22 cellular contexts compared by ENCODE assay signal in the genomic region with DNA sequence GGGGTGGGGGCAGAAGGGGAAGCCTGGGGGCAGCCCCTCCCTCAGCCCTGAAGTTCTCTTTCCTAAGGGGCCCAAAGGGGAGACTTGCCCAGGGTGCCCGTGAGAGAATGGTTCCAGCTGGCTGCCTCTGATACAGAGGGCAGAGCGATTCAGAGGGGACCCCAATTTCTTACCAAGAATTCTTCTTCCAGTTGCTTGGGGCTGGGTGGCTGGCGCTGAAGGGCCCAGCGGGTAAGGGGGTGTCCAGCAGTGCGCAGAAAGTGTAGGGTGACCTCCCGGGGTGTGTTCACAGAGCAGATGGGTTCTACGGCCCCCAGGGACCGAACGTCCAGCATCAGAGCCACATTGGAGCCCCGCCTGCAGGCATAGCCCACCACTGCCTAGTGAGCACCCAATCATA. TPM values are rescaled to one million over a fixed set of nuclear protein-coding genes. Genes with fewer than 3 reads are reported as not detected.
DNase-seq lines count a peak whose midpoint lies in the region; ATAC-seq, FAIRE-seq and TF ChIP-seq lines count a peak whose summit lies in the region.
"Had no signal": no experiment of that assay in that cellular context is flagged by ENCODE, and none has a peak within 500 bp of the region (broad histone marks: within the 10 kb centered on the region; RNA-seq: fewer than 3 reads in every experiment).

No MANE protein-coding gene starts in this region.

- H3K36me3 ChIP-seq in Loucy (ENCODE audit: insufficient read depth, low read length) = peaks cover 40% of the 10 kb centered on the region
- peaks cover 22% of the 10 kb centered on the region for H3K36me3 ChIP-seq in neutrophil
- H3K36me3 ChIP-seq in HepG2 (replicated peaks in 1 of 2; ENCODE audit: control insufficient read depth in 1 of 2, insufficient read depth in 2 of 2, low read length in 2 of 2) = no peaks in the 10 kb centered on the region
- H3K36me3 ChIP-seq: colonic mucosa, thoracic aorta had no signal

- no peak for TF ChIP-seq EP300 in HepG2 (IDR thresholded peaks at IDR 0.05; ENCODE audit: low read depth in 2 of 2, low read length in 2 of 2)
- no peak for TF ChIP-seq EP300 in HepG2 (CRISPR knock-in tag; IDR thresholded peaks at IDR 0.05; ENCODE audit: borderline replicate concordance)

- intact Hi-C loops in HepG2 (cut with micrococcal nuclease; ENCODE audit: unreplicated experiment) = no loop called here

- no peak for TF ChIP-seq POLR2A in HepG2 (IDR thresholded peaks at IDR 0.05; ENCODE audit: insufficient read depth in 1 of 2, low read depth in 2 of 2, low read length in 2 of 2)

- H3K27me3 ChIP-seq in Loucy (ENCODE audit: insufficient read depth, low read length, poor library complexity, severe bottlenecking) = no peaks in the 10 kb centered on the region
- no peaks in the 10 kb centered on the region for H3K27me3 ChIP-seq in neutrophil
- peaks cover 8 to 58% of the 10 kb centered on the region in 2 experiments; a peak in 4 of 5 replicates for H3K27me3 ChIP-seq in HepG2 (ENCODE audit: control insufficient read depth in 1 of 2, insufficient read depth in 2 of 2, low read length in 2 of 2)
- H3K27me3 ChIP-seq: colonic mucosa, heart right ventricle had no signal

- H3K9me3 Mint-ChIP-seq in activated T-cell treated with anti-CD3 and anti-CD28 coated beads, Interleukin-2, amount 50 U/mL, for 72 hours = no peaks in the 10 kb centered on the region
- H3K9me3 Mint-ChIP-seq in activated naive CD8-positive, alpha-beta T cell (ENCODE audit: low read depth) = no peaks in the 10 kb centered on the region
- H3K9me3 Mint-ChIP-seq: brain had no signal

- H3K4me2 ChIP-seq in Loucy (ENCODE audit: low read depth, low read length, poor library complexity, severe bottlenecking) (peak overlapping the region; percentile 96), HepG2 (ENCODE audit: low read depth, low read length) (no peak overlapping the region)
- H3K4me2 ChIP-seq: KMS-11 had no signal

- H3K4me1 Mint-ChIP-seq in activated T-cell treated with anti-CD3 and anti-CD28 coated beads, Interleukin-2, amount 50 U/mL, for 72 hours (ENCODE audit: low read depth) = peaks cover 80% of the 10 kb centered on the region
- H3K4me1 Mint-ChIP-seq in activated naive CD8-positive, alpha-beta T cell (ENCODE audit: low read depth) = peaks cover 63% of the 10 kb centered on the region

- DNase-seq in activated T-cell treated with anti-CD3 and anti-CD28 coated beads, Interleukin-2, amount 50 U/mL, for 72 hours = no peak
- no peak for DNase-seq in activated T-cell treated with anti-CD3 and anti-CD28 coated beads, Interleukin-2, amount 50 U/mL, for 1 hour
- DNase-seq in NCI-H345 treated with DMSO at 0.1 percent for 48 hours (lab: John Stamatoyannopoulos, UW; ENCODE audit: unreplicated experiment) = no peak
- no peak for DNase-seq in HepG2 (ENCODE audit: low spot score)
- DNase-seq: colonic mucosa; heart right ventricle; left ventricle myocardium superior; mucosa of descending colon; NCI-H1092 treated with DMSO at 0.1 percent for 48 hours; NCI-H2081; NCI-H510A treated with DMSO at 0.1 percent for 48 hours; nucleus accumbens; stimulated activated CD4-positive, alpha-beta T cell treated with anti-CD3 and anti-CD28 coated beads, Interleukin-12 subunit alpha, Interleukin-12 subunit beta, amount 100 ng/mL, for 4 hours had no signal

- in situ Hi-C loops in HepG2 (cut with HindIII; ENCODE audit: extremely low pct_ligation_motif_present, low pct_unique_long_range_greater_than_20kb) = no loop called here

- H3K27ac Mint-ChIP-seq in activated T-cell treated with anti-CD3 and anti-CD28 coated beads, Interleukin-2, amount 50 U/mL, for 72 hours = peak overlapping the region; percentile 100
- H3K27ac Mint-ChIP-seq in activated naive CD8-positive, alpha-beta T cell = peak overlapping the region; percentile 98
- H3K27ac Mint-ChIP-seq: brain had no signal

- H3K4me3 Mint-ChIP-seq in activated T-cell treated with anti-CD3 and anti-CD28 coated beads, Interleukin-2, amount 50 U/mL, for 72 hours = peak overlapping the region; percentile 100
- H3K4me3 Mint-ChIP-seq in activated naive CD8-positive, alpha-beta T cell = peak overlapping the region; percentile 94
- H3K4me3 Mint-ChIP-seq: brain had no signal

- H3K79me2 ChIP-seq in Loucy (ENCODE audit: insufficient read depth, low read length) = peaks cover 89% of the 10 kb centered on the region
- H3K79me2 ChIP-seq in HepG2 (ENCODE audit: insufficient read depth, low read length) = no peaks in the 10 kb centered on the region

- H3K27ac ChIP-seq in neutrophil (peak overlapping the region; percentile 66), HepG2 (ENCODE audit: extremely low read length, insufficient read depth, low read length) (no peak overlapping the region)
- H3K27ac ChIP-seq: colonic mucosa, heart right ventricle, KMS-11, thoracic aorta had no signal

- H3K4me3 ChIP-seq in Loucy (ENCODE audit: low read length, poor library complexity, severe bottlenecking) = peak overlapping the region; percentile 98
- H3K4me3 ChIP-seq in neutrophil (ENCODE audit: low read depth in 1 of 2, low read length in 1 of 2) = no peak overlapping the region
- H3K4me3 ChIP-seq in HepG2 (replicated peaks in 1 of 3; ENCODE audit: insufficient read depth in 1 of 3, low read depth in 2 of 3, low read length in 3 of 3) = no peak overlapping the region
- H3K4me3 ChIP-seq: colonic mucosa, heart right ventricle, mucosa of descending colon, thoracic aorta had no signal

- no peak overlapping the region for H2AFZ ChIP-seq in Loucy (ENCODE audit: low read length)
- no peak overlapping the region for H2AFZ ChIP-seq in HepG2 (ENCODE audit: low read length)

- CTCF ChIA-PET in HepG2 (lab: Yijun Ruan, JAX; ENCODE audit: low intra/inter-chr PET ratio, low total read pairs) = no interaction called here

- H3K9me3 ChIP-seq in Loucy (ENCODE audit: insufficient read depth, low read depth, low read length) (no peaks in the 10 kb centered on the region), neutrophil (no peaks in the 10 kb centered on the region), HepG2 (ENCODE audit: low read length) (no peaks in the 10 kb centered on the region)
- H3K9me3 ChIP-seq: colonic mucosa, heart right ventricle, mucosa of descending colon, thoracic aorta had no signal

- peaks cover 22 to 40% of the 10 kb centered on the region in 2 donors for H3K36me3 Mint-ChIP-seq in activated T-cell treated with anti-CD3 and anti-CD28 coated beads, Interleukin-2, amount 50 U/mL, for 72 hours (ENCODE audit: insufficient read depth in 2 of 2)
- peaks cover 8% of the 10 kb centered on the region for H3K36me3 Mint-ChIP-seq in activated naive CD8-positive, alpha-beta T cell
- H3K36me3 Mint-ChIP-seq: brain had no signal

- H3K4me1 ChIP-seq in Loucy (ENCODE audit: insufficient read depth, low read length, poor library complexity, severe bottlenecking) (peaks cover 71% of the 10 kb centered on the region), neutrophil (ENCODE audit: control insufficient read depth in 1 of 2, insufficient read depth in 1 of 2, low read depth in 1 of 2, low read length in 1 of 2) (peaks cover 86 to 92% of the 10 kb centered on the region in 2 experiments), HepG2 (ENCODE audit: insufficient read depth, low read length) (peaks cover 30% of the 10 kb centered on the region)

- TF ChIP-seq RAD21 in HepG2 (CRISPR knock-in tag; IDR thresholded peaks at IDR 0.05) = no peak

- WGBS in HepG2 (ENCODE audit: low lambda C conversion rate) = 41% methylated on average over 8 of the region's 10 CpGs

- FAIRE-seq in HepG2 (lab: Jason Lieb, UNC) = no peak

- POLR2A ChIA-PET in HepG2 (lab: Yijun Ruan, JAX) = no interaction called here

- peaks cover 10% of the 10 kb centered on the region for H3F3A ChIP-seq in Loucy (ENCODE audit: low read depth)

- H3K9me2 ChIP-seq in Loucy (replicated peaks; ENCODE audit: low read depth, low read length) = no peaks in the 10 kb centered on the region

- H4K20me1 ChIP-seq in Loucy (ENCODE audit: insufficient read depth, low read length, poor library complexity, severe bottlenecking) = peaks cover 61% of the 10 kb centered on the region
- no peaks in the 10 kb centered on the region for H4K20me1 ChIP-seq in HepG2 (ENCODE audit: insufficient read depth, low read length)

- TF ChIP-seq CTCF in Loucy (conservative IDR thresholded peaks at IDR 0.05; ENCODE audit: low read length) = no peak
- TF ChIP-seq CTCF in neutrophil (IDR thresholded peaks at IDR 0.05) = no peak
- no peak for TF ChIP-seq CTCF in HepG2 (CRISPR knock-in tag; IDR thresholded peaks at IDR 0.05)

- no TSS peak for BruUV-seq in HepG2 (replicated peaks; lab: Mats Ljungman, UMichigan)

- no peak for ATAC-seq in activated T-cell treated with anti-CD3 and anti-CD28 coated beads, Interleukin-2, amount 50 U/mL, for 72 hours (replicated peaks in 1 of 2)
- ATAC-seq in HepG2 (no peak), GM18867 (IDR thresholded peaks at IDR 0.05; ENCODE audit: unreplicated experiment) (no peak)
- ATAC-seq: heart right ventricle, left ventricle myocardium superior, mucosa of descending colon had no signal

- H3K27me3 Mint-ChIP-seq in activated T-cell treated with anti-CD3 and anti-CD28 coated beads, Interleukin-2, amount 50 U/mL, for 72 hours (ENCODE audit: low read depth) = no peaks in the 10 kb centered on the region
- H3K27me3 Mint-ChIP-seq in activated naive CD8-positive, alpha-beta T cell = no peaks in the 10 kb centered on the region

- H3K9ac ChIP-seq in Loucy (ENCODE audit: low read depth, low read length, poor library complexity, severe bottlenecking) (peak overlapping the region; percentile 100), HepG2 (ENCODE audit: insufficient read depth, low read depth, low read length) (no peak overlapping the region)

RNA-seq across cellular contexts. Expression of a gene that starts 2.5 kb away (rescaled TPM):
- 100 to 1,000 TPM; 196 to 201 TPM for total RNA-seq in activated T-cell treated with anti-CD3 and anti-CD28 coated beads, Interleukin-2, amount 50 U/mL, for 72 hours
- total RNA-seq in HepG2 (2016; rRNA removed; fragmentation: Illumina TruSeq; extraction: Trizol) = not detected in 2 replicates
- total RNA-seq in HepG2 (2016; cell fraction: cytosol; rRNA removed; fragmentation: Illumina TruSeq; extraction: Trizol; ENCODE audit: low read depth) = 0.18 TPM in 1 of 2 replicates, not detected in the other
- not detected in 2 replicates for total RNA-seq in HepG2 (2016; cell fraction: insoluble cytoplasmic fraction; rRNA removed; fragmentation: Illumina TruSeq; extraction: Trizol)
- total RNA-seq in HepG2 (2016; cell fraction: membrane; rRNA removed; fragmentation: Illumina TruSeq; extraction: Trizol) = not detected in 2 replicates
- total RNA-seq in HepG2 (2016; cell fraction: nucleus; rRNA removed; fragmentation: Illumina TruSeq; extraction: Trizol) = not detected in 2 replicates
- polyA plus RNA-seq in HepG2 (2011; rRNA removed) = 0.05 TPM in 1 of 2 replicates, not detected in the other
- 0.12 and 0.15 TPM in 2 replicates for polyA plus RNA-seq in HepG2 (2011; cell fraction: cytosol; rRNA removed)
- polyA plus RNA-seq in HepG2 (2011; cell fraction: nucleus; rRNA removed) = 0.05 TPM in 1 of 2 replicates, not detected in the other
- not detected in 2 replicates for polyA plus RNA-seq in HepG2 (2012)
- 0.06 and 0.08 TPM in 2 replicates for polyA plus RNA-seq in HepG2 (2016; cell fraction: cytosol; fragmentation: Illumina TruSeq; extraction: Trizol; ENCODE audit: low read depth)
- not detected in 2 replicates for polyA plus RNA-seq in HepG2 (2016; cell fraction: insoluble cytoplasmic fraction; fragmentation: Illumina TruSeq; extraction: Trizol; ENCODE audit: low read depth)
- not detected in 2 replicates for polyA plus RNA-seq in HepG2 (2016; cell fraction: membrane; fragmentation: Illumina TruSeq; extraction: Trizol; ENCODE audit: low read depth)
- not detected in 2 replicates for polyA plus RNA-seq in HepG2 (2016; cell fraction: nucleus; fragmentation: Illumina TruSeq; extraction: Trizol; ENCODE audit: insufficient read depth, low read depth)
- polyA minus RNA-seq in HepG2 (2011; rRNA and poly(A)+ RNA removed; ENCODE audit: low replicate concordance) = 0.12 and 1.5 TPM in 2 replicates
- not detected in 2 replicates for polyA minus RNA-seq in HepG2 (2011; cell fraction: cytosol; rRNA and poly(A)+ RNA removed)
- not detected in 2 replicates for polyA minus RNA-seq in HepG2 (2011; cell fraction: nucleus; rRNA and poly(A)+ RNA removed)
- total RNA-seq: renal cortical epithelial cell had no signal

RNA-seq across cellular contexts. Expression of a gene that starts 13.4 kb away (rescaled TPM):
- 10 to 100 TPM; 58.1 to 77.1 TPM for total RNA-seq in activated T-cell treated with anti-CD3 and anti-CD28 coated beads, Interleukin-2, amount 50 U/mL, for 72 hours
- 2.2 and 2.7 TPM in 2 replicates for total RNA-seq in HepG2 (2016; rRNA removed; fragmentation: Illumina TruSeq; extraction: Trizol)
- total RNA-seq in HepG2 (2016; cell fraction: cytosol; rRNA removed; fragmentation: Illumina TruSeq; extraction: Trizol; ENCODE audit: low read depth) = 1.4 and 1.7 TPM in 2 replicates
- 2.3 and 3.0 TPM in 2 replicates for total RNA-seq in HepG2 (2016; cell fraction: insoluble cytoplasmic fraction; rRNA removed; fragmentation: Illumina TruSeq; extraction: Trizol)
- 2.9 and 3.5 TPM in 2 replicates for total RNA-seq in HepG2 (2016; cell fraction: membrane; rRNA removed; fragmentation: Illumina TruSeq; extraction: Trizol)
- total RNA-seq in HepG2 (2016; cell fraction: nucleus; rRNA removed; fragmentation: Illumina TruSeq; extraction: Trizol) = 1.8 and 1.9 TPM in 2 replicates
- polyA plus RNA-seq in HepG2 (2011; rRNA removed) = 18.8 and 23.4 TPM in 2 replicates
- 16.2 and 20.4 TPM in 2 replicates for polyA plus RNA-seq in HepG2 (2011; cell fraction: cytosol; rRNA removed)
- polyA plus RNA-seq in HepG2 (2011; cell fraction: nucleus; rRNA removed) = 14.8 and 15.5 TPM in 2 replicates
- polyA plus RNA-seq in HepG2 (2012) = 3.9 and 8.1 TPM in 2 replicates
- polyA plus RNA-seq in HepG2 (2016; cell fraction: cytosol; fragmentation: Illumina TruSeq; extraction: Trizol; ENCODE audit: low read depth) = 1.6 and 2.1 TPM in 2 replicates
- polyA plus RNA-seq in HepG2 (2016; cell fraction: insoluble cytoplasmic fraction; fragmentation: Illumina TruSeq; extraction: Trizol; ENCODE audit: low read depth) = 2.6 and 2.8 TPM in 2 replicates
- 1.9 and 2.2 TPM in 2 replicates for polyA plus RNA-seq in HepG2 (2016; cell fraction: membrane; fragmentation: Illumina TruSeq; extraction: Trizol; ENCODE audit: low read depth)
- polyA plus RNA-seq in HepG2 (2016; cell fraction: nucleus; fragmentation: Illumina TruSeq; extraction: Trizol; ENCODE audit: insufficient read depth, low read depth) = 4.0 and 9.1 TPM in 2 replicates
- 7.2 and 18.3 TPM in 2 replicates for polyA minus RNA-seq in HepG2 (2011; rRNA and poly(A)+ RNA removed; ENCODE audit: low replicate concordance)
- polyA minus RNA-seq in HepG2 (2011; cell fraction: cytosol; rRNA and poly(A)+ RNA removed) = 10.6 and 11.2 TPM in 2 replicates
- polyA minus RNA-seq in HepG2 (2011; cell fraction: nucleus; rRNA and poly(A)+ RNA removed) = 5.2 and 6.1 TPM in 2 replicates

RNA-seq across cellular contexts. Expression of a gene that starts 35.2 kb away (rescaled TPM):
- not detected for total RNA-seq in activated T-cell treated with anti-CD3 and anti-CD28 coated beads, Interleukin-2, amount 50 U/mL, for 72 hours
- total RNA-seq in HepG2 (2016; rRNA removed; fragmentation: Illumina TruSeq; extraction: Trizol) = not detected in 2 replicates
- total RNA-seq in HepG2 (2016; cell fraction: cytosol; rRNA removed; fragmentation: Illumina TruSeq; extraction: Trizol; ENCODE audit: low read depth) = not detected in 2 replicates
- not detected in 2 replicates for total RNA-seq in HepG2 (2016; cell fraction: insoluble cytoplasmic fraction; rRNA removed; fragmentation: Illumina TruSeq; extraction: Trizol)
- total RNA-seq in HepG2 (2016; cell fraction: membrane; rRNA removed; fragmentation: Illumina TruSeq; extraction: Trizol) = not detected in 2 replicates
- total RNA-seq in HepG2 (2016; cell fraction: nucleus; rRNA removed; fragmentation: Illumina TruSeq; extraction: Trizol) = not detected in 2 replicates
- 0.12 and 0.13 TPM in 2 replicates for polyA plus RNA-seq in HepG2 (2011; rRNA removed)
- 0.08 and 0.09 TPM in 2 replicates for polyA plus RNA-seq in HepG2 (2011; cell fraction: cytosol; rRNA removed)
- 0.19 and 0.21 TPM in 2 replicates for polyA plus RNA-seq in HepG2 (2011; cell fraction: nucleus; rRNA removed)
- polyA plus RNA-seq in HepG2 (2012) = 0.03 and 0.05 TPM in 2 replicates
- polyA plus RNA-seq in HepG2 (2016; cell fraction: cytosol; fragmentation: Illumina TruSeq; extraction: Trizol; ENCODE audit: low read depth) = not detected in 2 replicates
- polyA plus RNA-seq in HepG2 (2016; cell fraction: insoluble cytoplasmic fraction; fragmentation: Illumina TruSeq; extraction: Trizol; ENCODE audit: low read depth) = not detected in 2 replicates
- not detected in 2 replicates for polyA plus RNA-seq in HepG2 (2016; cell fraction: membrane; fragmentation: Illumina TruSeq; extraction: Trizol; ENCODE audit: low read depth)
- not detected in 2 replicates for polyA plus RNA-seq in HepG2 (2016; cell fraction: nucleus; fragmentation: Illumina TruSeq; extraction: Trizol; ENCODE audit: insufficient read depth, low read depth)
- 0.20 and 0.21 TPM in 2 replicates for polyA minus RNA-seq in HepG2 (2011; rRNA and poly(A)+ RNA removed; ENCODE audit: low replicate concordance)
- polyA minus RNA-seq in HepG2 (2011; cell fraction: cytosol; rRNA and poly(A)+ RNA removed) = not detected in 2 replicates
- 0.12 TPM in 1 of 2 replicates, not detected in the other for polyA minus RNA-seq in HepG2 (2011; cell fraction: nucleus; rRNA and poly(A)+ RNA removed)
- total RNA-seq: endothelial cell of umbilical vein, thoracic aorta had no signal
- polyA plus RNA-seq: endothelial cell of umbilical vein had no signal

RNA-seq across cellular contexts. Expression of a gene that starts 35.7 kb away (rescaled TPM):
- total RNA-seq in activated T-cell treated with anti-CD3 and anti-CD28 coated beads, Interleukin-2, amount 50 U/mL, for 72 hours = under 1 TPM; 0.22 to 0.69 TPM
- not detected in 2 replicates for total RNA-seq in HepG2 (2016; rRNA removed; fragmentation: Illumina TruSeq; extraction: Trizol)
- not detected in 2 replicates for total RNA-seq in HepG2 (2016; cell fraction: cytosol; rRNA removed; fragmentation: Illumina TruSeq; extraction: Trizol; ENCODE audit: low read depth)
- 0.04 TPM in 1 of 2 replicates, not detected in the other for total RNA-seq in HepG2 (2016; cell fraction: insoluble cytoplasmic fraction; rRNA removed; fragmentation: Illumina TruSeq; extraction: Trizol)
- total RNA-seq in HepG2 (2016; cell fraction: membrane; rRNA removed; fragmentation: Illumina TruSeq; extraction: Trizol) = not detected in 2 replicates
- not detected in 2 replicates for total RNA-seq in HepG2 (2016; cell fraction: nucleus; rRNA removed; fragmentation: Illumina TruSeq; extraction: Trizol)
- polyA plus RNA-seq in HepG2 (2011; rRNA removed) = 0.04 and 0.07 TPM in 2 replicates
- 0.03 and 0.05 TPM in 2 replicates for polyA plus RNA-seq in HepG2 (2011; cell fraction: cytosol; rRNA removed)
- polyA plus RNA-seq in HepG2 (2011; cell fraction: nucleus; rRNA removed) = 0.14 and 0.19 TPM in 2 replicates
- not detected in 2 replicates for polyA plus RNA-seq in HepG2 (2012)
- polyA plus RNA-seq in HepG2 (2016; cell fraction: cytosol; fragmentation: Illumina TruSeq; extraction: Trizol; ENCODE audit: low read depth) = 0.03 TPM in 1 of 2 replicates, not detected in the other
- not detected in 2 replicates for polyA plus RNA-seq in HepG2 (2016; cell fraction: insoluble cytoplasmic fraction; fragmentation: Illumina TruSeq; extraction: Trizol; ENCODE audit: low read depth)
- not detected in 2 replicates for polyA plus RNA-seq in HepG2 (2016; cell fraction: membrane; fragmentation: Illumina TruSeq; extraction: Trizol; ENCODE audit: low read depth)
- not detected in 2 replicates for polyA plus RNA-seq in HepG2 (2016; cell fraction: nucleus; fragmentation: Illumina TruSeq; extraction: Trizol; ENCODE audit: insufficient read depth, low read depth)
- polyA minus RNA-seq in HepG2 (2011; rRNA and poly(A)+ RNA removed; ENCODE audit: low replicate concordance) = 0.12 TPM in 1 of 2 replicates, not detected in the other
- not detected in 2 replicates for polyA minus RNA-seq in HepG2 (2011; cell fraction: cytosol; rRNA and poly(A)+ RNA removed)
- polyA minus RNA-seq in HepG2 (2011; cell fraction: nucleus; rRNA and poly(A)+ RNA removed) = not detected in 2 replicates
- total RNA-seq: endothelial cell of umbilical vein had no signal
- polyA plus RNA-seq: endothelial cell of umbilical vein had no signal

Comparison
In these comparisons a context has a peak if more than half of its experiments do, and no peak if none do; other contexts are left out.
1. RNA of a gene that starts 2.5 kb away (total RNA-seq): 196 to 201 TPM in activated T-cell treated with anti-CD3 and anti-CD28 coated beads, Interleukin-2, amount 50 U/mL, for 72 hours; 0.18 TPM in HepG2; every median in the first group is over 100 times any median in the second.
2. RNA of a gene that starts 13.4 kb away (total RNA-seq): 58.1 to 77.1 TPM in activated T-cell treated with anti-CD3 and anti-CD28 coated beads, Interleukin-2, amount 50 U/mL, for 72 hours; 1.4 to 3.5 TPM in HepG2; every median in the first group is over 10 times any median in the second.